Comparison of ENCODE assay signal across 10 cellular contexts in the genomic region with DNA sequence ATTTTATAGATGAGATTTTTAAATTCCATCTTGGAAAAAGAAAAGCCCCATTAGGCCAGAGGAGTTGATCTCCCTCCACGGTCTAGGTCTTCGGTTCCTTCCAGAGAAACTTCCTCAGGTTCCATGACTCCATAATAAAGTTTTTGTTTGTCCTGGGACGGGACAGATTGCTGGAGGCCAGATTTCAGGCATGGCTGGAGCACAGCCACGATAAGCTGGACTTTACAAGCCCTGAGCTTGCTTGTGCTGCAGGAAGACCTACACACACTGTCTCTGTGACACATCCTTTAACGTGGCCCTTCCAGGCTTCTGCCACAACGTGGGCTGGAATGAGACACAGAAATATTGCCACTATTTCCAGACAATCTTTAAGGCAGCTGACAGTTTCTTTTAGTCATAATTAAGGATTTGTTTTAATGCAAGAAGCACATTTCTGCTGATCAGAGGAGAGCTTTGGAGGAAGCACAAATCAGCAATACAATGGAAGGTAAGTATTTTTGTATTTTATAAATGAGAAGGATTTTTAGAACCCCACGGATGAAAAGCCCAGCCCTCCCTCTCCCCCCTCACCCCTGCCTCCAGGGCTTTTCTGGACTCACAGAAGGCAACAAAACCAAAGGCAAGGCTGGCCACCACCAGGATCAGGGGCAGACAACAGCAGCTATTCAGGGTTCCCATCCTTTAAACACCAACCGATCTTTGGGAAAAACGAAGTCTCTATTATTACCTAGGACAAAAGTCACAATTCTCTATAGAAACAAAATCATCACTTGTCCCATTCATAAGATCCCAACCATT. TPM values are rescaled to one million over a fixed set of nuclear protein-coding genes. Genes with fewer than 3 reads are reported as not detected.
DNase-seq lines count a peak whose midpoint lies in the region; ATAC-seq and TF ChIP-seq lines count a peak whose summit lies in the region.
"Had no signal": no experiment of that assay in that cellular context is flagged by ENCODE, and none has a peak within 500 bp of the region (broad histone marks: within the 10 kb centered on the region; RNA-seq: fewer than 3 reads in every experiment).

No MANE protein-coding gene starts in this region.

- TF ChIP-seq CTCF in coronary artery (IDR thresholded peaks at IDR 0.05) = no peak
- TF ChIP-seq CTCF in GM10248 (IDR thresholded peaks at IDR 0.05; ENCODE audit: control extremely low read depth, extremely low read depth, low read depth, missing control alignments) = no peak

- H3K4me3 ChIP-seq in coronary artery = peak overlapping the region; percentile 53

- no peak for ATAC-seq in HG03457 (IDR thresholded peaks at IDR 0.05; ENCODE audit: unreplicated experiment)

- POLR2A ChIA-PET in GM10248 (lab: Yijun Ruan, JAX) = no interaction called here

- H3K27ac ChIP-seq in coronary artery = peak overlapping the region; percentile 61 to 72
- H3K27ac ChIP-seq in layer of hippocampus (ENCODE audit: low read depth, low read length) = peak overlapping the region; percentile 82

- CTCF ChIA-PET in GM10248 (lab: Yijun Ruan, JAX) = interaction anchor here (1.1 to 1.5 kb wide), 2 partner anchors 10 to 15 kb away, joined by 3 to 5 read pairs; no protein-coding TSS in a partner anchor

- H3K27me3 ChIP-seq in layer of hippocampus (ENCODE audit: control insufficient read depth, insufficient read depth, low read length) = no peaks in the 10 kb centered on the region

- DNase-seq in HT-29 (ENCODE audit: low spot score) (peak; percentile 41), coronary artery (ENCODE audit: low spot score) (no peak), superior temporal gyrus (ENCODE audit: extremely low spot score) (peak; percentile 43), germinal center (ENCODE audit: low spot score) (no peak), GM10248 (ENCODE audit: extremely low spot score) (no peak), NCI-H2196 treated with DMSO at 0.1 percent for 48 hours (lab: John Stamatoyannopoulos, UW; ENCODE audit: unreplicated experiment) (no peak)
- DNase-seq: naive B cell, T-helper 2 cell had no signal

RNA-seq across cellular contexts. Expression of gene CTBP2, which starts 6.5 kb away (rescaled TPM):
- total RNA-seq in HT-29 (2014; rRNA removed; shearing (Covaris generic)) = 171 and 207 TPM in 2 replicates

Comparison
In these comparisons a context has a peak if more than half of its experiments do, and no peak if none do; other contexts are left out.
1. DNase-seq: peak in HT-29 (single experiment) and superior temporal gyrus (single experiment); none in coronary artery (single experiment), germinal center (single experiment), GM10248 (single experiment) and NCI-H2196 treated with DMSO at 0.1 percent for 48 hours (single experiment).